In the genomic region with DNA sequence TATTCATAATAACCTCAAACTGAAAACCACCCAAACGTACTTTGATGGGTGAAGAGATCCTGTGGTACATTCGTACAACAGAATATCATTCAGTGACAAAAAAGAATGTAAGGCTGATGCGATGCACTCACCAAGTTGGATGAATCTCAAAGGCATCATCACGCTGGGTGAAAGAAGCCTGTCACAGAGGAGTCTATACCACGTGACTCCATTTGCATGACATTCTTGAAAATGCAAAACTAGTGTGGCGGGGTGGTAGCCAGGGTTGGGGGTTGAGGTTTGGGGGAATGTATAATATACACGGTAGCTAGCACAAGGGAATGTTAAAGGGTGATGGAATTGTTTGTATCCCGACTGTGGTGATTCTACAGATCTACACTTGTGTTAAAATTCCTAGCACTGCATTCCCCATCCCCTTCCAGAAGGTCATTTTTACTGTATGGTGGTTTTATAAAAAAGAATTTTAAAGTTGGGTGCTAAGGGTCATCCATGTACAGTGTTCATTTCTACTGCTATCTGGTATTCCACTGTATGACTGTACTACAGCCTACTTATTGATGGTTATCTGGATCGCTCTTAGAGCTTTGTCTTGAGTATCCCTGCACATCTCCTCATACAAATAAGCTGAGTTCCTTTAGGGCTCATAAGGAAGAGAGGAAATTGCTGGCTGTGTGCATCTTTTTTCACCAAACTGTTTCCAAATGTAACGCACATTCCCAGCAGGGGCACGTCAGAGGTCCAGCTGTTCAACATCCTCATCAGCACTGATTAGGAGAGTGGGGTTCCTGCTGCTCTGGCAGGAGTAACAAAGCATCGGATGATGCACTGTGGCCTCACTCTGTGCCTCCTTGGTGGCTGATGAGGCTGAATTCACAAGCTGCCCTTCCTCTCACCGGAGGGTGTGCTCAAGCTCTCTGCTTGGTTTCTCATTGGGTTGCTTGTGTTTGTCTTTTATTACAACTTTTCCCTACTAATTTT, we compare ENCODE assay signal across 16 cellular contexts. TPM values are rescaled to one million over a fixed set of nuclear protein-coding genes. Genes with fewer than 3 reads are reported as not detected.
DNase-seq lines count a peak whose midpoint lies in the region; ATAC-seq and TF ChIP-seq lines count a peak whose summit lies in the region.
"Had no signal": no experiment of that assay in that cellular context is flagged by ENCODE, and none has a peak within 500 bp of the region (broad histone marks: within the 10 kb centered on the region; RNA-seq: fewer than 3 reads in every experiment).

No MANE protein-coding gene starts in this region.

- H3K4ac ChIP-seq in trophoblast cell (ENCODE audit: low read depth, low read length) = no peak overlapping the region

- H3K9me3 Mint-ChIP-seq in Calu3 (ENCODE audit: low read depth, unreplicated experiment) = no peaks in the 10 kb centered on the region
- H3K9me3 Mint-ChIP-seq: HFFc6, nephron had no signal

- no peak overlapping the region for H3K23ac ChIP-seq in trophoblast cell (ENCODE audit: low read length)

- POLR2A ChIA-PET in PC-3 (lab: Charles Lee; ENCODE audit: unreplicated experiment) = no interaction called here

- BruUV-seq in PC-3 (replicated peaks; lab: Mats Ljungman, UMichigan) (no TSS peak), Calu3 (replicated peaks; lab: Mats Ljungman, UMichigan) (no TSS peak)

- H3K36me3 Mint-ChIP-seq in Calu3 (ENCODE audit: insufficient read depth, unreplicated experiment) = no peaks in the 10 kb centered on the region
- H3K36me3 Mint-ChIP-seq: activated naive CD8-positive, alpha-beta T cell; IgD-negative memory B cell had no signal

- H3K27me3 ChIP-seq in NT2/D1 (ENCODE audit: insufficient read depth, insufficient read length) = no peaks in the 10 kb centered on the region
- H3K27me3 ChIP-seq in trophoblast cell (ENCODE audit: insufficient read depth, low read length) = no peaks in the 10 kb centered on the region
- no peaks in the 10 kb centered on the region for H3K27me3 ChIP-seq in PC-3 (ENCODE audit: low read length)
- H3K27me3 ChIP-seq: brain microvascular endothelial cell had no signal

- ATAC-seq in PC-3 = no peak
- ATAC-seq in omental fat pad (ENCODE audit: low FRiP score) = no peak

- H4K20me1 ChIP-seq in PC-3 (ENCODE audit: low read length) = no peaks in the 10 kb centered on the region

- H3K18ac ChIP-seq in trophoblast cell (ENCODE audit: low read length) = no peak overlapping the region

- no peaks in the 10 kb centered on the region for H3K9me2 ChIP-seq in PC-3 (replicated peaks; ENCODE audit: low read length)

- H3K36me3 ChIP-seq in NT2/D1 (ENCODE audit: insufficient read depth, insufficient read length, low read length) (peaks cover 29% of the 10 kb centered on the region), trophoblast cell (ENCODE audit: control insufficient read depth in 1 of 2, insufficient read depth in 2 of 2, low read length in 2 of 2) (peaks cover 4 to 10% of the 10 kb centered on the region in 2 experiments), PC-3 (ENCODE audit: low read depth, low read length) (no peaks in the 10 kb centered on the region)

- CTCF ChIA-PET in PC-3 (lab: Charles Lee) = no interaction called here
- CTCF ChIA-PET in Calu3 (lab: Charles Lee) = interaction anchor here (0.7 kb wide), 1 partner anchor 17 kb away, joined by 4 read pairs; no protein-coding TSS in a partner anchor

- H3K9me3 ChIP-seq in NT2/D1 (ENCODE audit: insufficient read depth, low read length) (no peaks in the 10 kb centered on the region), trophoblast cell (ENCODE audit: insufficient read depth, low read depth, low read length) (no peaks in the 10 kb centered on the region), PC-3 (ENCODE audit: low read length) (no peaks in the 10 kb centered on the region)
- H3K9me3 ChIP-seq: Caco-2 had no signal

- H4K91ac ChIP-seq in trophoblast cell (ENCODE audit: low read depth, low read length) = no peak overlapping the region

- no peaks in the 10 kb centered on the region for H3K79me1 ChIP-seq in trophoblast cell (ENCODE audit: low read length)

- no peak overlapping the region for H2BK12ac ChIP-seq in trophoblast cell (ENCODE audit: low read length)

- H3K27me3 Mint-ChIP-seq in Calu3 (ENCODE audit: unreplicated experiment) = peaks cover 11% of the 10 kb centered on the region

- no peak overlapping the region for H2BK5ac ChIP-seq in trophoblast cell (ENCODE audit: low read depth, low read length, poor library complexity)

- H3K4me1 Mint-ChIP-seq in Calu3 (ENCODE audit: low read depth, unreplicated experiment) = no peaks in the 10 kb centered on the region

- H3K4me3 ChIP-seq in NT2/D1 (ENCODE audit: insufficient read length, low read depth) (no peak overlapping the region), trophoblast cell (ENCODE audit: low read depth, low read length) (no peak overlapping the region), PC-3 (ENCODE audit: low read length) (no peak overlapping the region)

- H3K4me3 Mint-ChIP-seq in Calu3 (ENCODE audit: low read depth, unreplicated experiment) = no peak overlapping the region
- H3K4me3 Mint-ChIP-seq: activated naive CD8-positive, alpha-beta T cell; HFFc6; IgD-negative memory B cell; nephron had no signal

- no peaks in the 10 kb centered on the region for H3K4me1 ChIP-seq in NT2/D1 (ENCODE audit: insufficient read depth, insufficient read length)
- H3K4me1 ChIP-seq in trophoblast cell (ENCODE audit: control insufficient read depth in 1 of 2, insufficient read depth in 2 of 2, low read length in 2 of 2) = peaks cover 0 to 2% of the 10 kb centered on the region in 2 experiments
- H3K4me1 ChIP-seq in PC-3 (ENCODE audit: insufficient read depth, low read length) = no peaks in the 10 kb centered on the region
- H3K4me1 ChIP-seq: Caco-2 had no signal

- no peak overlapping the region for H3K27ac Mint-ChIP-seq in Calu3 (ENCODE audit: unreplicated experiment)
- H3K27ac Mint-ChIP-seq: activated naive CD8-positive, alpha-beta T cell; HFFc6; IgD-negative memory B cell; nephron had no signal

- H3K4me2 ChIP-seq in trophoblast cell (ENCODE audit: low read length) (no peak overlapping the region), PC-3 (ENCODE audit: low read length) (no peak overlapping the region)

- no peak overlapping the region for H4K12ac ChIP-seq in trophoblast cell (ENCODE audit: low read depth, low read length)

- H3K79me2 ChIP-seq in trophoblast cell (ENCODE audit: control insufficient read depth, insufficient read depth, low read length, poor library complexity) (no peaks in the 10 kb centered on the region), PC-3 (ENCODE audit: low read length) (no peaks in the 10 kb centered on the region)

- TF ChIP-seq CTCF in PC-3 (conservative IDR thresholded peaks at IDR 0.05; ENCODE audit: low read depth, low read length) (no peak), Calu3 (IDR thresholded peaks at IDR 0.05; ENCODE audit: unreplicated experiment) (no peak), omental fat pad (IDR thresholded peaks at IDR 0.05) (no peak)

- no peaks in the 10 kb centered on the region for H3F3A ChIP-seq in PC-3 (ENCODE audit: low read length, unreplicated experiment)

- no peak overlapping the region for H3K14ac ChIP-seq in trophoblast cell (ENCODE audit: low read length)

- no peak overlapping the region for H3K9ac ChIP-seq in NT2/D1 (ENCODE audit: insufficient read length, low read depth)
- peak overlapping the region; percentile 53 for H3K9ac ChIP-seq in trophoblast cell (ENCODE audit: low read length)
- H3K9ac ChIP-seq in PC-3 (ENCODE audit: low read length) = no peak overlapping the region

- no peak overlapping the region for H4K8ac ChIP-seq in trophoblast cell (ENCODE audit: low read depth, low read length)

- intact Hi-C loops in head of caudate nucleus (cut with DNase I) = no loop called here
- intact Hi-C loops in PC-3 (cut with micrococcal nuclease) = no loop called here
- intact Hi-C loops in Calu3 (cut with micrococcal nuclease; ENCODE audit: unreplicated experiment) = no loop called here

- no CpG with 5 or more reads among the region's 13 CpGs for WGBS in trophoblast cell (ENCODE audit: extremely low coverage, insufficient coverage, insufficient read length)

- H3K27ac ChIP-seq in trophoblast cell (ENCODE audit: low read depth, low read length) = no peak overlapping the region
- H3K27ac ChIP-seq in PC-3 (ENCODE audit: low read length) = no peak overlapping the region
- H3K27ac ChIP-seq: brain microvascular endothelial cell had no signal

- H2AFZ ChIP-seq in trophoblast cell (ENCODE audit: insufficient read depth, low read length, poor library complexity) (no peak overlapping the region), PC-3 (ENCODE audit: low read length) (no peak overlapping the region)

- no peak overlapping the region for H2BK120ac ChIP-seq in trophoblast cell (ENCODE audit: insufficient read depth, low read length, poor library complexity)

- H2AK5ac ChIP-seq in trophoblast cell (ENCODE audit: low read length) = no peak overlapping the region

- DNase-seq in EH (ENCODE audit: low read depth) (peak; percentile 8), NT2/D1 (ENCODE audit: low read depth, low spot score) (peak; percentile 8), head of caudate nucleus (peak in 22 of 42 donors; percentile 8 to 75 (median 36)), trophoblast cell (peak in 1 of 2 donors; percentile 25), PC-3 (no peak), Calu3 (no peak), omental fat pad (ENCODE audit: low spot score) (no peak), middle frontal gyrus (ENCODE audit: extremely low spot score, low spot score) (no peak)
- DNase-seq: activated CD4-positive, alpha-beta T cell treated with anti-CD3 and anti-CD28 coated beads, Interleukin-2, amount 50 U/mL, for 4 hours; activated T-cell treated with anti-CD3 and anti-CD28 coated beads, Interleukin-2, amount 50 U/mL, for 48 hours; brain microvascular endothelial cell; Caco-2; HFFc6 had no signal

RNA-seq across cellular contexts. Expression of gene SLC25A1, which starts 35.2 kb away (rescaled TPM):
- polyA plus RNA-seq in trophoblast cell (2013) = 98.4 and 99.2 TPM in 2 replicates
- total RNA-seq in PC-3 (2014; rRNA removed) = 81.6 and 91.7 TPM in 2 replicates
- 118 and 120 TPM in 2 replicates for total RNA-seq in Calu3 (2022)
- total RNA-seq in omental fat pad = 100 to 1,000 TPM in 2 of 4 donors, 10 to 100 TPM in 2; 76.4 to 135 (median 97.4) TPM

Comparison
In these comparisons a context has a peak if more than half of its experiments do, and no peak if none do; other contexts are left out.
1. DNase-seq: peak in EH (single experiment), NT2/D1 (single experiment) and head of caudate nucleus (22 of 42); none in PC-3 (single experiment), Calu3 (single experiment), omental fat pad (single experiment) and middle frontal gyrus (single experiment).